ENCODE assay signal across 8 cellular contexts in the genomic region with DNA sequence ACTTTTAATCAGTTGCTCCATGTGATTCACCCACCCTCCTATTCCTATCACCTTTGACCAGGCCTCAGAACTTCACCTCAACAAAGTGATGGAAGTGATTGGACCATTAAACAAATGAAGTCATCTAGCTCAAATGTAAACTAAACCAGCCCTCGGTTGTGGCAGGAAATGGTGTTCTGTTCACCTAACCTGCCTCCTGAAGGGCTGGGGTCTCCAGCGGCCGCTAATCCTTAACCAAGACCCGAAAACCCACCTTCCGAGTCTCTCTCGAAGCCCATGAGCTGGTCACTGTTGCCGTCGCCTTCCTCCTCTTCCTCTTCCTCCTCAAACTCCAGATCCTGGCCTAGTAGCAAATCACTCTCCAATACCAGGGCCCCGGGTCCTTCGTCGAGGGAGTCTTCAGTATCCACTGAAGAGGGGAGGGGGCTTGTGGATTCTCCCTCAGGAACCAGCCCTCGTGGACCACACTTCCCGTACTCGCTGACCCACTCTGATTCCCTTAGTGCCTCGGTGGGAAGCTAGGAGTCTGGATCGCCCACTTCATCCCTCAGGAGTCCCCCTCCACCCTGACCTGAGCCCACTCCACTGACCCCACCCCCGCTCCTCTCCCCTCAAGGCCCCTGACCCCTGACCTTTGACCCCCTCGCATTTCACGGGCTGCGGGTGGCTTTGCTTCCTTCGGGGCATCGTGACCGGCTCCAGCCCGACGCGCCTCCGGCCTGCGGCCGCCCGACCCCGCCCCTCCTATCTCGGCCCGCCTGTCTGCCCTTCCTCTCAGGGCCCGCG.
DNase-seq lines count a peak whose midpoint lies in the region; ATAC-seq, FAIRE-seq and TF ChIP-seq lines count a peak whose summit lies in the region.

No MANE protein-coding gene starts in this region.

- peak overlapping the region; percentile 84 for H3K4me3 Mint-ChIP-seq in central memory CD8-positive, alpha-beta T cell

- H3K27ac Mint-ChIP-seq in central memory CD8-positive, alpha-beta T cell (ENCODE audit: low read depth), result peak overlapping the region; percentile 92

- peak overlapping the region; percentile 94 for H3K4me3 ChIP-seq in SK-N-MC

- TF ChIP-seq CTCF in D721Med (IDR thresholded peaks at IDR 0.05; ENCODE audit: insufficient read depth, missing control alignments), result no peak

- peak; percentile 1 for ATAC-seq in HG03378 (IDR thresholded peaks at IDR 0.05; ENCODE audit: unreplicated experiment)
- peak; percentile 25 for ATAC-seq in central memory CD8-positive, alpha-beta T cell (replicated peaks; ENCODE audit: extremely low read depth, poor library complexity, severe bottlenecking)

- FAIRE-seq in D721Med (lab: Jason Lieb, UNC), result no peak

- peaks cover 38% of the 10 kb centered on the region for H3K4me1 Mint-ChIP-seq in central memory CD8-positive, alpha-beta T cell

- peak overlapping the region; percentile 66 for H3K27ac ChIP-seq in SK-N-MC

- no peaks in the 10 kb centered on the region for H3K9me3 Mint-ChIP-seq in central memory CD8-positive, alpha-beta T cell

- peaks cover 45% of the 10 kb centered on the region for H3K36me3 Mint-ChIP-seq in central memory CD8-positive, alpha-beta T cell (ENCODE audit: insufficient read depth)

- H3K9ac ChIP-seq in SK-N-MC (ENCODE audit: insufficient read length), result peak overlapping the region; percentile 95

- DNase-seq in activated CD8-positive, alpha-beta memory T cell treated with anti-CD3 and anti-CD28 coated beads, Interleukin-2, amount 50 U/mL, for 4 hours, result peak; percentile 49
- DNase-seq in activated CD8-positive, alpha-beta memory T cell treated with anti-CD3 and anti-CD28 coated beads for 24 hours, result no peak
- DNase-seq in SK-N-MC (ENCODE audit: low read depth, low spot score) (no peak), left kidney (ENCODE audit: low read depth, low spot score) (peak; percentile 71), D721Med (ENCODE audit: insufficient read length, low spot score) (no peak)
- DNase-seq in central memory CD8-positive, alpha-beta T cell (ENCODE audit: low spot score in 2 of 2), result no peak
- peak; percentile 55 to 61 for DNase-seq in stimulated activated CD4-positive, alpha-beta T cell treated with anti-CD3 and anti-CD28 coated beads, Interleukin-2, amount 100 ng/mL, for 24 hours

- peaks cover 74% of the 10 kb centered on the region for H3K36me3 ChIP-seq in SK-N-MC (ENCODE audit: insufficient read depth, low read length)

- H3K9me3 ChIP-seq in SK-N-MC (ENCODE audit: low read depth, low read length), result no peaks in the 10 kb centered on the region

- H3K27me3 Mint-ChIP-seq in central memory CD8-positive, alpha-beta T cell, result no peaks in the 10 kb centered on the region

Comparison
In these comparisons a context has a peak if more than half of its experiments do, and no peak if none do; other contexts are left out.
1. DNase-seq: peak in activated CD8-positive, alpha-beta memory T cell treated with anti-CD3 and anti-CD28 coated beads, Interleukin-2, amount 50 U/mL, for 4 hours (single experiment), left kidney (single experiment) and stimulated activated CD4-positive, alpha-beta T cell treated with anti-CD3 and anti-CD28 coated beads, Interleukin-2, amount 100 ng/mL, for 24 hours (2 of 2); none in activated CD8-positive, alpha-beta memory T cell treated with anti-CD3 and anti-CD28 coated beads for 24 hours (single experiment), SK-N-MC (single experiment), central memory CD8-positive, alpha-beta T cell (0 of 2) and D721Med (single experiment).